In the genomic region with DNA sequence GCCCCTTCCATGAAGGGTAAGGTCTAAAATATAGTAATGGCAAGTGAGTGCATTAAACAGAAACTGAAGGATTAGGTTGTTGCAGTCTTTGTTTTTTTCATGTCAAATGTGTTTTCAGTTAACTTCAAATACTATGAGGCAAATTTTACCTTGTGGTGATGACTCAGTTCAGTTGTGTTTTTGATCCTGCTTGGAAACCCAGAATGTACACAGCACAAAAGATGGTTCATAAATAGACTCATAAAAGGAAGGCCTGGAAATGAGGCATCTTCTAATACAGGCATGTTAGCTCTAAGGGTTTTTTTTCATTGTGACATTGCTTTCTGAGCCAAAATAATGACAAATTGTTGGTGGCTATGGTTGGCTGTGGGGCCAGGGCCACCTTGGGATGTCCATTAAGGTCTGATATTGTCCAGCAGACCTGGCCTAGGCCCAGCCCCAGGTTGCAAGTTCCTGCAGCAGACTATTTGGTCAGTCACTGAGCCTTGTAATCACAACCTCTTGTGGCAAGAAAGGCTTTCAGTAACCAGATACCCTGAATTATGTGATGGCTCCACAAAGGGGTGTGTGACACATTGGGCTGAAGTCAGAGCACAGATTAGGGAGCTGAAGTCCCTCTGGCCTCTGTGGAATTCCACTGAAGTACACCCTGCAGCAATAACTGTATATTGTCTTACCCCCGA, we compare ENCODE assay signal across 8 cellular contexts.
DNase-seq lines count a peak whose midpoint lies in the region; TF ChIP-seq lines count a peak whose summit lies in the region.
"Had no signal": no experiment of that assay in that cellular context is flagged by ENCODE, and none has a peak within 500 bp of the region (broad histone marks: within the 10 kb centered on the region; RNA-seq: fewer than 3 reads in every experiment).

No MANE protein-coding gene starts in this region.

- H3K4me3 ChIP-seq in choroid plexus epithelial cell (ENCODE audit: low read depth, low read length): no peak overlapping the region
- no peak overlapping the region for H3K4me3 ChIP-seq in osteoblast (ENCODE audit: insufficient read depth, low read length)

- peak; percentile 78 for DNase-seq in GM04503 (ENCODE audit: low read depth)
- peak; percentile 79 for DNase-seq in M059J (ENCODE audit: low read depth)
- peak; percentile 50 for DNase-seq in choroid plexus epithelial cell (ENCODE audit: low read depth)
- DNase-seq in osteoblast (ENCODE audit: insufficient read length, low spot score, missing footprints): peak; percentile 86
- DNase-seq in MV-4-11 (lab: John Stamatoyannopoulos, UW): no peak
- DNase-seq in NCI-H2081 (lab: John Stamatoyannopoulos, UW): no peak
- no peak for DNase-seq in activated CD4-positive, alpha-beta T cell treated with anti-CD3 and anti-CD28 coated beads for 48 hours
- DNase-seq: NCI-H2227 treated with DMSO at 0.1 percent for 48 hours had no signal

- H3K4me2 ChIP-seq in osteoblast (ENCODE audit: insufficient read depth, low read length): no peak overlapping the region

- H3K9me3 ChIP-seq in osteoblast (ENCODE audit: low read depth, low read length): no peaks in the 10 kb centered on the region

- no peak overlapping the region for H2AFZ ChIP-seq in osteoblast (ENCODE audit: low read length)

- no peaks in the 10 kb centered on the region for H4K20me1 ChIP-seq in osteoblast (ENCODE audit: insufficient read depth, low read length)

- peaks cover 4% of the 10 kb centered on the region for H3K4me1 ChIP-seq in osteoblast (ENCODE audit: insufficient read depth, low read length)

- no peaks in the 10 kb centered on the region for H3K36me3 ChIP-seq in osteoblast (ENCODE audit: insufficient read depth, low read length)

- no peaks in the 10 kb centered on the region for H3K27me3 ChIP-seq in osteoblast (ENCODE audit: insufficient read depth, low read length)

- no peak overlapping the region for H3K27ac ChIP-seq in osteoblast (ENCODE audit: low read depth, low read length)

- TF ChIP-seq CTCF in choroid plexus epithelial cell (conservative IDR thresholded peaks at IDR 0.05; ENCODE audit: low read depth, low read length) (no peak), osteoblast (IDR thresholded peaks at IDR 0.05; ENCODE audit: extremely low read depth, low read depth, low read length) (no peak)

- no peaks in the 10 kb centered on the region for H3K79me2 ChIP-seq in osteoblast (ENCODE audit: insufficient read depth, low read length)

Comparison
In these comparisons a context has a peak if more than half of its experiments do, and no peak if none do; other contexts are left out.
1. DNase-seq: peak in GM04503 (single experiment), M059J (single experiment), choroid plexus epithelial cell (single experiment) and osteoblast (single experiment); none in MV-4-11 (single experiment), NCI-H2081 (0 of 2) and activated CD4-positive, alpha-beta T cell treated with anti-CD3 and anti-CD28 coated beads for 48 hours (single experiment).